Comparison of ENCODE assay signal across 8 cellular contexts in genomic region chr2:234292205-234292954, GRCh38.
DNase-seq lines count a peak whose midpoint lies in the region; ATAC-seq and TF ChIP-seq lines count a peak whose summit lies in the region.

No MANE protein-coding gene starts in this region.

- H4K20me1 ChIP-seq in OCI-LY3 (ENCODE audit: insufficient read depth, low read length) = no peaks in the 10 kb centered on the region

- TF ChIP-seq CTCF in OCI-LY3 (IDR thresholded peaks at IDR 0.05; ENCODE audit: low read depth, low read length) (no peak), endodermal cell (conservative IDR thresholded peaks at IDR 0.05) (no peak), gastroesophageal sphincter (IDR thresholded peaks at IDR 0.05) (no peak)

- peaks cover 16% of the 10 kb centered on the region for H3K4me1 Mint-ChIP-seq in endodermal cell

- H3K4me1 ChIP-seq in OCI-LY3 (ENCODE audit: low read length) = peaks cover 37% of the 10 kb centered on the region
- H3K4me1 ChIP-seq in rectal smooth muscle tissue (ENCODE audit: control insufficient read depth, insufficient read depth, low read length) = no peaks in the 10 kb centered on the region
- H3K4me1 ChIP-seq in endodermal cell (ENCODE audit: control insufficient read depth, insufficient read depth, low read length) = peaks cover 7% of the 10 kb centered on the region
- no peaks in the 10 kb centered on the region for H3K4me1 ChIP-seq in gastroesophageal sphincter

- no peak for TF ChIP-seq POLR2A in gastroesophageal sphincter (IDR thresholded peaks at IDR 0.05)

- no peak overlapping the region for H2AFZ ChIP-seq in OCI-LY3 (ENCODE audit: low read depth, low read length)

- no peak for TF ChIP-seq EP300 in gastroesophageal sphincter (IDR thresholded peaks at IDR 0.05)

- no peaks in the 10 kb centered on the region for H3K27me3 Mint-ChIP-seq in endodermal cell (ENCODE audit: insufficient read depth)

- H3K79me2 ChIP-seq in OCI-LY3 (ENCODE audit: low read length) = no peaks in the 10 kb centered on the region

- H3K4me3 Mint-ChIP-seq in endodermal cell = no peak overlapping the region

- H3K36me3 Mint-ChIP-seq in endodermal cell (ENCODE audit: low read depth) = no peaks in the 10 kb centered on the region

- H3K4me3 ChIP-seq in OCI-LY3 (ENCODE audit: low read length) = peak overlapping the region; percentile 20; the same call in 1 of the 2 replicates
- H3K4me3 ChIP-seq in rectal smooth muscle tissue (ENCODE audit: low read length) = peak overlapping the region; percentile 20
- H3K4me3 ChIP-seq in endodermal cell (ENCODE audit: low read length) = no peak overlapping the region
- no peak overlapping the region for H3K4me3 ChIP-seq in gastroesophageal sphincter

- H3K27ac ChIP-seq in OCI-LY3 (ENCODE audit: low read length) (peak overlapping the region; percentile 50), rectal smooth muscle tissue (ENCODE audit: low read depth, low read length) (no peak overlapping the region), endodermal cell (ENCODE audit: low read depth, low read length) (no peak overlapping the region), gastroesophageal sphincter (peak overlapping the region in 1 of 4 donors; percentile 32)

- H3K9me3 ChIP-seq in OCI-LY3 (ENCODE audit: insufficient read depth, low read length) = no peaks in the 10 kb centered on the region
- H3K9me3 ChIP-seq in endodermal cell (ENCODE audit: control insufficient read depth, low read length) = no peaks in the 10 kb centered on the region
- H3K9me3 ChIP-seq in gastroesophageal sphincter = no peaks in the 10 kb centered on the region

- H3K9me3 Mint-ChIP-seq in endodermal cell = no peaks in the 10 kb centered on the region

- WGBS in endodermal cell (ENCODE audit: insufficient coverage in 1 of 2, insufficient read length in 1 of 2), 2 experiments = 87 to 88% methylated on average over 10 of the region's 10 CpGs
- 76 to 80% methylated on average over 10 of the region's 10 CpGs for WGBS in gastroesophageal sphincter (ENCODE audit: low coverage in 1 of 2), 2 donors

- H3K4me2 ChIP-seq in OCI-LY3 (ENCODE audit: low read length) = peak overlapping the region; percentile 58

- DNase-seq in activated effector memory CD4-positive, alpha-beta T cell treated with Interleukin-2 at 50 U/mL for 16 hours = peak; percentile 52
- DNase-seq in endodermal cell = no peak
- no peak for DNase-seq in NCI-H2227 (lab: John Stamatoyannopoulos, UW; ENCODE audit: unreplicated experiment)

- H3K27me3 ChIP-seq in OCI-LY3 (ENCODE audit: low read depth, low read length) (peaks cover 3% of the 10 kb centered on the region; the same call in 1 of the 2 replicates), rectal smooth muscle tissue (ENCODE audit: control insufficient read depth, insufficient read depth, low read length) (no peaks in the 10 kb centered on the region), endodermal cell (ENCODE audit: control insufficient read depth, insufficient read depth, low read length, poor library complexity, severe bottlenecking) (no peaks in the 10 kb centered on the region), gastroesophageal sphincter (no peaks in the 10 kb centered on the region)

- no peak overlapping the region for H3K9ac ChIP-seq in OCI-LY3 (ENCODE audit: low read length)
- H3K9ac ChIP-seq in rectal smooth muscle tissue (ENCODE audit: low read length) = no peak overlapping the region
- no peak overlapping the region for H3K9ac ChIP-seq in endodermal cell (ENCODE audit: extremely low read depth, low read length, poor library complexity, severe bottlenecking)

- ATAC-seq in GM18517 (IDR thresholded peaks at IDR 0.05; ENCODE audit: unreplicated experiment) (peak; percentile 73), HG02798 (IDR thresholded peaks at IDR 0.05; ENCODE audit: poor library complexity, unreplicated experiment) (peak; percentile 63), gastroesophageal sphincter (no peak)

- H3K36me3 ChIP-seq in OCI-LY3 (replicated peaks; ENCODE audit: low read depth, low read length) = no peaks in the 10 kb centered on the region
- H3K36me3 ChIP-seq in rectal smooth muscle tissue (ENCODE audit: control insufficient read depth, insufficient read depth, low read length) = no peaks in the 10 kb centered on the region
- no peaks in the 10 kb centered on the region for H3K36me3 ChIP-seq in endodermal cell (ENCODE audit: control insufficient read depth, insufficient read depth, low read length)
- no peaks in the 10 kb centered on the region for H3K36me3 ChIP-seq in gastroesophageal sphincter

- H3K27ac Mint-ChIP-seq in endodermal cell = no peak overlapping the region

Comparison
In these comparisons a context has a peak if more than half of its experiments do, and no peak if none do; other contexts are left out.
1. H3K4me3 ChIP-seq: peak in OCI-LY3 (single experiment) and rectal smooth muscle tissue (single experiment); none in endodermal cell (single experiment) and gastroesophageal sphincter (0 of 2).